In the genomic region with DNA sequence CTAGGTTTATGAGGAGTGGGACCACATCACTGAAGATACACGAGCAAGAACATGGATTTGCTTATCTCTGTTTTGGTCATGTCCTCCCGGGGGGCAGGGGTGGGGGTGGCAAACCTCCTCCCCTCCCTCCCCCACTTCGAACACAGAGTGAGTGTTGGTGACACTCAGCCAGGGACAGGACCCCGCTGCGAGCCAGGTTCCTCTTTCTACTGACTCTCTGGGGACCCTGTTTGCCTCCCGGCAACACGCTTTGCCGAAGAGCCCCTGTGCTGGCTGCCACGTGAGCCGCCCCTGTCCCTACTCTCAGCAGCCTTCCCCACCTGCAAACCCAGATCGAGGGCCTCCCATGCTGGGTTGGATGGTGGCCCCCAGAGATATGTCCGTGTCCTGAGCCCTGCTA, we compare ENCODE assay signal across 8 cellular contexts. TPM values are rescaled to one million over a fixed set of nuclear protein-coding genes. Genes with fewer than 3 reads are reported as not detected.
DNase-seq lines count a peak whose midpoint lies in the region; ATAC-seq and TF ChIP-seq lines count a peak whose summit lies in the region.

No MANE protein-coding gene starts in this region.

- peak; percentile 72 for DNase-seq in GM13977 (ENCODE audit: low spot score)
- DNase-seq in substantia nigra (lab: John Stamatoyannopoulos, UW) = no peak
- no peak for DNase-seq in occipital lobe (lab: John Stamatoyannopoulos, UW)
- DNase-seq in HEK293T (ENCODE audit: extremely low spot score) = no peak
- no peak for DNase-seq in NCI-H82 (lab: John Stamatoyannopoulos, UW)

- CTCF ChIA-PET in HEK293T (lab: Yijun Ruan, JAX) = no interaction called here

- no peak overlapping the region for H3K27ac ChIP-seq in substantia nigra (ENCODE audit: low read depth, low read length, poor library complexity, severe bottlenecking)

- TF ChIP-seq CTCF in GM13977 (IDR thresholded peaks at IDR 0.05; ENCODE audit: extremely low read depth, insufficient read depth, missing control alignments) = no peak

- POLR2A ChIA-PET in HEK293T (lab: Yijun Ruan, JAX) = no interaction called here

- peak; percentile 32 for ATAC-seq in GM19455 (IDR thresholded peaks at IDR 0.05; ENCODE audit: unreplicated experiment)
- ATAC-seq in HG03442 (IDR thresholded peaks at IDR 0.05; ENCODE audit: unreplicated experiment) = peak; percentile 47
- ATAC-seq in esophagus mucosa = peak; percentile 59

- in situ Hi-C loops in GM13977 (cut with MboI; ENCODE audit: low pct_unique_long_range_greater_than_20kb, low sequenced_read_pairs, unreplicated experiment) = no loop called here

TF ChIP-seq in HEK293T, 16 proteins besides CTCF, POLR2A, EP300 and RAD21:
- no peak for TF ChIP-seq FOXK2 (IDR thresholded peaks at IDR 0.05)
- no peak for TF ChIP-seq HDGF (IDR thresholded peaks at IDR 0.05; ENCODE audit: borderline replicate concordance)
- TF ChIP-seq, protein P1, sequence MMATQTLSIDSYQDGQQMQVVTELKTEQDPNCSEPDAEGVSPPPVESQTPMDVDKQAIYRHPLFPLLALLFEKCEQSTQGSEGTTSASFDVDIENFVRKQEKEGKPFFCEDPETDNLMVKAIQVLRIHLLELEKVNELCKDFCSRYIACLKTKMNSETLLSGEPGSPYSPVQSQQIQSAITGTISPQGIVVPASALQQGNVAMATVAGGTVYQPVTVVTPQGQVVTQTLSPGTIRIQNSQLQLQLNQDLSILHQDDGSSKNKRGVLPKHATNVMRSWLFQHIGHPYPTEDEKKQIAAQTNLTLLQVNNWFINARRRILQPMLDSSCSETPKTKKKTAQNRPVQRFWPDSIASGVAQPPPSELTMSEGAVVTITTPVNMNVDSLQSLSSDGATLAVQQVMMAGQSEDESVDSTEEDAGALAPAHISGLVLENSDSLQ (IDR thresholded peaks at IDR 0.05) = no peak
- no peak for TF ChIP-seq FOXA1 (IDR thresholded peaks at IDR 0.05)
- no peak for TF ChIP-seq NFRKB (IDR thresholded peaks at IDR 0.05)
- no peak for TF ChIP-seq TARDBP (IDR thresholded peaks at IDR 0.05)
- TF ChIP-seq FOXM1 (IDR thresholded peaks at IDR 0.05; ENCODE audit: borderline replicate concordance) = no peak
- TF ChIP-seq ARNT (IDR thresholded peaks at IDR 0.05) = no peak
- no peak for TF ChIP-seq ZNF384 (IDR thresholded peaks at IDR 0.05)
- no peak for TF ChIP-seq ELF4 (IDR thresholded peaks at IDR 0.05)
- no peak for TF ChIP-seq BHLHE40 (IDR thresholded peaks at IDR 0.05; ENCODE audit: borderline replicate concordance)

RNA-seq across cellular contexts. Expression of a gene that starts 34.7 kb away (rescaled TPM):
- 0.52 TPM for total RNA-seq in esophagus mucosa
- total RNA-seq in occipital lobe = 0.16 TPM

RNA-seq across cellular contexts. Expression of a gene that starts 49.5 kb away (rescaled TPM):
- total RNA-seq in esophagus mucosa = 8.1 TPM
- total RNA-seq in occipital lobe = 11.1 TPM
